8 cellular contexts compared by ENCODE assay signal in the genomic region with DNA sequence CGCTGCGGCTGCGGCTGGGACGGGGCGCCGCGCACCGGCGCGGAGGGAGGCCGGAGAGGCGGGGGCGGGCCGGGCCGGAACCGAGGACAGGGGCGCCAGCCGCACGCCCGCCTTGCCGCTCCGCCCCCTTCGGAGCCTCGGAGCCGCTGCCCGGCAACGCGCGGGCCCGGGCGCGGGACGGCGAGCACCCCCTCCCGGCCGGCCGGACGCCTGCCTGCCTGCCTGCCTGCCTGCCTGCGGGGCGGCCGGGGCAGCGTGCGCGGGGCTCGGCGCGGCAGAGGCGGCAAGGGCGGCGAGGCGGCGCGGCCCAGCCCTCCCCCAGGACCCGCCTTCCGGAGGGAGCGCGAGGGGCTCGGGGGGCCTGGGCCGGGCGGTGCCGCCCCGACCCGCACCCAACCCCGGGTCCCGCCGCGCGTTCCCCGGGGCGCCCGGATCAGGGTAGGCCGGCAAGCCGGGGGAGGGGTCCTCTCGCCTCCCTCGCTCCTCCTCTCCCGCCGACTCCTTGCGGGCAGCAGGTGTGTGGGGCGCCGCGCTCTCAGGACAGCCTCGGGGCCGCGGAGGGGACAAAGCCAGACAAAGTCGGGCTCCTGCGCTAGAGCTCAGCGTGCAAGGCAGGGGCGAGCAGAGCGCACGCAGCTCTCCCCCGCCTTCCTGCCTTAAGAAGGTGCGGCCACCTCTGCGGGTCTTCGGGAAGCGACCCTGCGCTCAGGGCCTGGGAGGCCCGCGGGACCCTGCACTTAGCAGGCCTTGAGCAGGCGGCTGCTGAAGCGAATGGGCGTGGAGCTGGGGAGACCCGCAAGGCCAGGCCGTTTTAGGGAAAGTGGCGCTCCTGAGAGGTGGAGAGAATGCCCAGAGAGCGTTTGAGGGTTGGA. TPM values are rescaled to one million over a fixed set of nuclear protein-coding genes. Genes with fewer than 3 reads are reported as not detected.
DNase-seq lines count a peak whose midpoint lies in the region; ATAC-seq, FAIRE-seq and TF ChIP-seq lines count a peak whose summit lies in the region.

Gene KIAA1549, minus strand, starts transcription at position 58 of the 872 bp plus-strand sequence. CDS start 120 bp downstream, outside the sequence.

- no peak for TF ChIP-seq POLR2A in K562 (conservative IDR thresholded peaks at IDR 0.05)

- in situ Hi-C loops in K562 (cut with MboI): no loop called here

- H2AFZ ChIP-seq in K562 (ENCODE audit: low read depth, low read length): peak within 1 kb of the TSS; percentile 67

- no peak within 1 kb of the TSS for H3K27ac ChIP-seq in K562 (ENCODE audit: extremely low read depth, low read depth, low read length)
- H3K27ac ChIP-seq in iPS DF 6.9 (ENCODE audit: low read length): no peak within 1 kb of the TSS

- TF ChIP-seq EP300 in K562 (IDR thresholded peaks at IDR 0.05; ENCODE audit: low read length): no peak

- H3K27me3 ChIP-seq in K562 (ENCODE audit: control insufficient read depth in 2 of 2, insufficient read depth in 2 of 2, low read length in 2 of 2) (peaks cover 60 to 70% of the 10 kb centered on the region in 2 experiments), iPS DF 6.9 (ENCODE audit: control insufficient read depth, insufficient read depth, low read length) (no peaks in the 10 kb centered on the region)

- BruUV-seq in K562 (replicated peaks; lab: Mats Ljungman, UMichigan): no TSS peak

- no peaks in the 10 kb centered on the region for H3K9me1 ChIP-seq in K562 (ENCODE audit: control insufficient read depth, insufficient read depth, low read length)

- H3K36me3 ChIP-seq in K562 (ENCODE audit: control insufficient read depth, insufficient read depth, low read length) (no peaks in the 10 kb centered on the region), iPS DF 6.9 (ENCODE audit: control insufficient read depth, insufficient read depth, low read length) (no peaks in the 10 kb centered on the region)

- WGBS in K562 (ENCODE audit: insufficient coverage, low coverage, missing lambda C conversion rate): 10% methylated on average over 84 of the region's 105 CpGs
- WGBS in iPS DF 6.9 (ENCODE audit: insufficient coverage, insufficient read length): no CpG with 5 or more reads among the region's 105 CpGs

- H3K4me3 ChIP-seq in K562 (peak within 1 kb of the TSS; percentile 37), iPS DF 6.9 (ENCODE audit: low read length) (peak within 1 kb of the TSS; percentile 56), skeletal muscle cell (ENCODE audit: low read depth, low read length) (peak within 1 kb of the TSS; percentile 76)

- intact Hi-C loops in K562 (cut with micrococcal nuclease): loop anchor here (2.0 kb wide), 1 partner anchor 95 kb away; no protein-coding TSS in a partner anchor

- CTCF ChIA-PET in K562 (lab: Yijun Ruan, JAX; ENCODE audit: low intra/inter-chr PET ratio): no interaction called here

- no peaks in the 10 kb centered on the region for H3K79me2 ChIP-seq in K562 (ENCODE audit: control insufficient read depth, insufficient read depth, low read length)

- POLR2A ChIA-PET in K562 (lab: Yijun Ruan, JAX): interaction anchor here (1.0 to 1.8 kb wide), 4 partner anchors 11 to 95 kb away, joined by 3 to 8 read pairs (median 4); no protein-coding TSS in a partner anchor

- DNase-seq in GDM1 (lab: John Stamatoyannopoulos, UW): peak; percentile 60
- peak; percentile 33 to 41 for DNase-seq in Kasumi-1 (lab: John Stamatoyannopoulos, UW)
- peak; percentile 22 to 40 for DNase-seq in SW 1271 (lab: John Stamatoyannopoulos, UW)
- peak; percentile 80 to 98 (median 94) for DNase-seq in K562 (ENCODE audit: extremely low read depth in 1 of 4, low spot score in 3 of 4)
- DNase-seq in iPS DF 6.9 (ENCODE audit: low read depth, low spot score): no peak
- DNase-seq in skeletal muscle cell (ENCODE audit: low read depth): peak; percentile 9
- no peak for DNase-seq in inferior parietal cortex (ENCODE audit: extremely low spot score)

- peak within 1 kb of the TSS in 1 of 2 experiments; percentile 82; a peak in 2 of 4 replicates for H3K9ac ChIP-seq in K562 (ENCODE audit: insufficient read depth in 1 of 2, low read depth in 2 of 2, low read length in 2 of 2)

- TF ChIP-seq CTCF in K562 (IDR thresholded peaks at IDR 0.05 in 2 of 3, conservative IDR thresholded peaks at IDR 0.05 in 1 of 3; ENCODE audit: insufficient read depth in 2 of 3, low read depth in 1 of 3, low read length in 3 of 3): peak in 2 of 3 experiments; percentile 49 to 70; a peak in 3 of 6 replicates

- peak in 1 of 2 experiments; percentile 62; a peak in 3 of 4 replicates for TF ChIP-seq RAD21 in K562 (CRISPR knock-in tag; conservative IDR thresholded peaks at IDR 0.05 in 1 of 2, IDR thresholded peaks at IDR 0.05 in 1 of 2)

- H3K4me2 ChIP-seq in K562 (ENCODE audit: insufficient read depth, low read length): peak within 1 kb of the TSS; percentile 71

- H3K4me1 ChIP-seq in K562 (replicated peaks in 1 of 2; ENCODE audit: control insufficient read depth in 2 of 2, insufficient read depth in 2 of 2, low read length in 2 of 2) (peaks cover 0 to 14% of the 10 kb centered on the region in 2 experiments; a peak in 2 of 5 replicates), iPS DF 6.9 (ENCODE audit: control insufficient read depth, insufficient read depth, low read length) (peaks cover 7% of the 10 kb centered on the region)

- H4K20me1 ChIP-seq in K562 (replicated peaks; ENCODE audit: control insufficient read depth, insufficient read depth, low read length): peaks cover 7% of the 10 kb centered on the region; the same call in 1 of the 2 replicates

- ATAC-seq in GM21786 (IDR thresholded peaks at IDR 0.05; ENCODE audit: unreplicated experiment): peak; percentile 79
- peak; percentile 97 for ATAC-seq in K562

- no peaks in the 10 kb centered on the region for H3K9me3 ChIP-seq in K562 (replicated peaks; ENCODE audit: control insufficient read depth, insufficient read depth, low read depth, low read length)
- no peaks in the 10 kb centered on the region for H3K9me3 ChIP-seq in iPS DF 6.9 (ENCODE audit: control insufficient read depth, insufficient read depth, low read length)

- no peak for FAIRE-seq in K562 (lab: Jason Lieb, UNC)

TF ChIP-seq in K562, 482 proteins besides CTCF, POLR2A, EP300 and RAD21 (continues in another document):
- TF ChIP-seq, protein P1, sequence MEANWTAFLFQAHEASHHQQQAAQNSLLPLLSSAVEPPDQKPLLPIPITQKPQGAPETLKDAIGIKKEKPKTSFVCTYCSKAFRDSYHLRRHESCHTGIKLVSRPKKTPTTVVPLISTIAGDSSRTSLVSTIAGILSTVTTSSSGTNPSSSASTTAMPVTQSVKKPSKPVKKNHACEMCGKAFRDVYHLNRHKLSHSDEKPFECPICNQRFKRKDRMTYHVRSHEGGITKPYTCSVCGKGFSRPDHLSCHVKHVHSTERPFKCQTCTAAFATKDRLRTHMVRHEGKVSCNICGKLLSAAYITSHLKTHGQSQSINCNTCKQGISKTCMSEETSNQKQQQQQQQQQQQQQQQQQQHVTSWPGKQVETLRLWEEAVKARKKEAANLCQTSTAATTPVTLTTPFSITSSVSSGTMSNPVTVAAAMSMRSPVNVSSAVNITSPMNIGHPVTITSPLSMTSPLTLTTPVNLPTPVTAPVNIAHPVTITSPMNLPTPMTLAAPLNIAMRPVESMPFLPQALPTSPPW (CRISPR knock-in tag; IDR thresholded peaks at IDR 0.05): peak; percentile 59
- TF ChIP-seq ZNF740 (CRISPR knock-in tag; IDR thresholded peaks at IDR 0.05) (peak; percentile 66), ZNF740 (tag; IDR thresholded peaks at IDR 0.05) (no peak), PHF8 (IDR thresholded peaks at IDR 0.05; ENCODE audit: borderline replicate concordance, low read length) (peak; percentile 26; the same call in 1 of the 2 replicates), POLR2G (IDR thresholded peaks at IDR 0.05; ENCODE audit: low read depth, low read length) (peak; percentile 20; the same call in 1 of the 2 replicates), E2F6 (IDR thresholded peaks at IDR 0.05; ENCODE audit: borderline replicate concordance in 1 of 2, extremely low read depth in 1 of 2, insufficient read depth in 1 of 2, insufficient read length in 1 of 2, low read depth in 1 of 2, low read length in 1 of 2, poor library complexity in 1 of 2, severe bottlenecking in 1 of 2) (peak; percentile 66 to 96), CREM (IDR thresholded peaks at IDR 0.05; ENCODE audit: low read depth) (0 out of 2 replicates have a peak, but pooled peaks have one; percentile 16), NONO (IDR thresholded peaks at IDR 0.05; ENCODE audit: low read depth in 2 of 2, low read length in 1 of 2) (peak in 1 of 2 experiments; percentile 88; a peak in 2 of 4 replicates)

RNA-seq across cellular contexts. Expression of gene KIAA1549, which starts in this region (rescaled TPM):
- total RNA-seq in K562 (2011; cell fraction: chromatin; rRNA removed; ENCODE audit: low replicate concordance): 1.3 and 1.6 TPM in 2 replicates
- total RNA-seq in K562 (2011; cell fraction: nucleolus; rRNA removed): 0.53 and 0.67 TPM in 2 replicates
- 0.88 and 1.8 TPM in 2 replicates for total RNA-seq in K562 (2011; cell fraction: nucleoplasm; rRNA removed)
- total RNA-seq in K562 (2014; rRNA removed) (0.04 and 0.09 TPM in 2 replicates), K562 (2014; rRNA removed; fragmentation: Illumina TruSeq; extraction: Trizol) (0.07 and 0.10 TPM in 2 replicates), K562 (2015; rRNA removed; fragmentation: Illumina TruSeq; extraction: Trizol) (0.04 TPM in 2 replicates), K562 (2021) (0.25 and 0.29 TPM in 2 replicates)
- polyA plus RNA-seq in K562 (2011; rRNA removed) (0.17 and 0.24 TPM in 2 replicates), K562 (2014; fragmentation: Illumina TruSeq; extraction: Trizol) (0.16 and 0.24 TPM in 2 replicates), K562 (2014; fragmentation: Nextera tagmentation; extraction: Ambion mirVana) (under 1 TPM; 0.01 TPM), K562 (2014; rRNA removed) (0.04 and 0.05 TPM in 2 replicates)
- 0.27 and 0.29 TPM in 2 replicates for polyA plus RNA-seq in K562 (2011; cell fraction: cytosol; rRNA removed)
- 0.48 and 0.78 TPM in 2 replicates for polyA plus RNA-seq in K562 (2011; cell fraction: nucleus; rRNA removed)
- 0.17 and 0.24 TPM in 2 replicates for polyA plus RNA-seq in K562 (2012)
- 0.39 and 0.48 TPM in 2 replicates for polyA minus RNA-seq in K562 (2011; rRNA and poly(A)+ RNA removed)
- 0.10 and 0.55 TPM in 2 replicates for polyA minus RNA-seq in K562 (2011; cell fraction: cytosol; rRNA and poly(A)+ RNA removed)
- 0.67 TPM in 2 replicates for polyA minus RNA-seq in K562 (2011; cell fraction: nucleus; rRNA and poly(A)+ RNA removed)

Comparison
In these comparisons a context has a peak if more than half of its experiments do, and no peak if none do; other contexts are left out.
1. DNase-seq: peak in GDM1 (single experiment), Kasumi-1 (2 of 2), SW 1271 (2 of 2), K562 (4 of 4) and skeletal muscle cell (single experiment); none in iPS DF 6.9 (single experiment) and inferior parietal cortex (single experiment).
2. Peak in every context shown above with its lines, with median percentiles within 50 percentile points of each other: H3K4me3 ChIP-seq.